Comparison of ENCODE assay signal across 10 cellular contexts in the genomic region with DNA sequence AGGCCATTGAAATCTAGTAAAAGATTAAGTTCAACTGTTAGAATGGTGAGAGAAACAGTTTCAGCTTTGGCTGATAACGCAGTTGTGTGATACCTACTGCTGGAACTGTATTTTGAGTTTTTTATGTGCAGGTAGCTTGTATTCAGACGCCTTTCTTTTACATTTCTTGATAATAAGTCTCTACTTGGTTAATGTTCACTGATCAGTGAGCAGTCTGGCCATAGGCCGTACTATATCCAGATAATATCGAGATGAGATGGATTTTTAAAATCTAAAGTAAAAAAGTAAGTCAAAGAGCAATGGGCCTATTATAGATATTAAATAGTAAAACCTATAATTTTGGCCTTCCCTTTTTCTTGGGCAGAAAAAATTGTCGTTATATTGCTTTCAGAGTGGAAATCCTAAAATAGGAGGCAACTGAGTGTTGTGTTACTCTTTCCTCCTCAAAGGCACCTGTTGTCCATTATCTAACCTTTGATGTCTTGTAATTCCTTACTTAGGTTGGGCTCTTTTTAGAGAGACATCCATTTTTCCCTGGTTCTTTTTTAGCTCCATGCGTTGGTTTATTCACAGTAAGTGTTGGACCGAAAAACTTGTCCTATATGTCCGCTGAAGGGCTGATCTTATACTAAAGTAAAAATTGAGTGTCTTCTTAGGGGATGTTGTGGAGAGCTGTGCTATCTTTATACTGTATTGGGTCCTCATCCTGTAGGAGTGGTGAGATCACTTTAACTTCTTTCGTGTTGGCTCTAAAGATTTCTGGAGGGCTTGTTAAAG. TPM values are rescaled to one million over a fixed set of nuclear protein-coding genes. Genes with fewer than 3 reads are reported as not detected.
DNase-seq lines count a peak whose midpoint lies in the region; TF ChIP-seq lines count a peak whose summit lies in the region.
"Had no signal": no experiment of that assay in that cellular context is flagged by ENCODE, and none has a peak within 500 bp of the region (broad histone marks: within the 10 kb centered on the region; RNA-seq: fewer than 3 reads in every experiment).

No MANE protein-coding gene starts in this region.

- H3K36me3 ChIP-seq in Caco-2 (ENCODE audit: control insufficient read depth, insufficient read depth, low read length) (no peaks in the 10 kb centered on the region), OCI-LY7 (ENCODE audit: insufficient read depth, low read length) (no peaks in the 10 kb centered on the region)

- DNase-seq in Caco-2 = no peak
- DNase-seq in OCI-LY7 (ENCODE audit: low spot score) = peak; percentile 23
- DNase-seq in fibroblast of peridontal ligament (ENCODE audit: extremely low read depth) = peak; percentile 44
- no peak for DNase-seq in retinal pigment epithelial cell (ENCODE audit: low read depth)
- DNase-seq in occipital lobe (lab: John Stamatoyannopoulos, UW) = no peak
- DNase-seq in NCI-H748 treated with DMSO at 0.1 percent for 48 hours (lab: John Stamatoyannopoulos, UW) = no peak
- DNase-seq in stimulated activated CD4-positive, alpha-beta T cell treated with anti-CD3 and anti-CD28 coated beads, Interleukin-4, amount 100 ng/mL, for 4 hours = no peak
- no peak for DNase-seq in activated CD4-positive, alpha-beta T cell treated with anti-CD3 and anti-CD28 coated beads, Interleukin-2, amount 10 ng/mL, durations not matched to agents 24 days and 14 days
- DNase-seq: activated naive CD4-positive, alpha-beta T cell; T1000 had no signal

- H3K36me3 Mint-ChIP-seq in Caco-2 (ENCODE audit: insufficient read depth, unreplicated experiment) = peaks cover 12% of the 10 kb centered on the region
- peaks cover 3% of the 10 kb centered on the region for H3K36me3 Mint-ChIP-seq in activated CD4-positive, alpha-beta T cell treated with anti-CD3 and anti-CD28 coated beads, Interleukin-2, amount 10 ng/mL, durations not matched to agents 24 days and 14 days (ENCODE audit: low read depth)

- H2AFZ ChIP-seq in OCI-LY7 (ENCODE audit: low read length) = no peak overlapping the region; the same call in 1 of the 2 replicates

- no peaks in the 10 kb centered on the region for H3K27me3 ChIP-seq in Caco-2 (replicated peaks; ENCODE audit: control insufficient read depth, insufficient read depth, low read length)

- peaks cover 9% of the 10 kb centered on the region; the same call in 1 of the 2 replicates for H4K20me1 ChIP-seq in OCI-LY7 (ENCODE audit: insufficient read depth, low read length)

- no peaks in the 10 kb centered on the region for H3K9me2 ChIP-seq in OCI-LY7 (ENCODE audit: insufficient read depth, low read length)

- H3K27me3 Mint-ChIP-seq in Caco-2 (ENCODE audit: insufficient read depth, unreplicated experiment) = no peaks in the 10 kb centered on the region
- H3K27me3 Mint-ChIP-seq in activated CD4-positive, alpha-beta T cell treated with anti-CD3 and anti-CD28 coated beads, Interleukin-2, amount 10 ng/mL, durations not matched to agents 24 days and 14 days = no peaks in the 10 kb centered on the region

- peaks cover 22% of the 10 kb centered on the region for H3K4me1 Mint-ChIP-seq in Caco-2 (ENCODE audit: low read depth, unreplicated experiment)
- H3K4me1 Mint-ChIP-seq in activated CD4-positive, alpha-beta T cell treated with anti-CD3 and anti-CD28 coated beads, Interleukin-2, amount 10 ng/mL, durations not matched to agents 24 days and 14 days = peaks cover 19% of the 10 kb centered on the region

- BruUV-seq in Caco-2 (replicated peaks; lab: Mats Ljungman, UMichigan) (no TSS peak), OCI-LY7 (replicated peaks; lab: Mats Ljungman, UMichigan) (no TSS peak)

- H3K4me3 ChIP-seq in Caco-2 (ENCODE audit: low read depth, low read length) (peak overlapping the region; percentile 89), OCI-LY7 (ENCODE audit: low read depth, low read length, poor library complexity, severe bottlenecking) (peak overlapping the region; percentile 82), retinal pigment epithelial cell (ENCODE audit: low read length) (peak overlapping the region; percentile 88)

- no peak for TF ChIP-seq CTCF in Caco-2 (IDR thresholded peaks at IDR 0.05; ENCODE audit: insufficient read depth in 1 of 2, low read depth in 1 of 2, low read length in 1 of 2, severe bottlenecking in 1 of 2, unreplicated experiment in 1 of 2)
- no peak for TF ChIP-seq CTCF in OCI-LY7 (conservative IDR thresholded peaks at IDR 0.05; ENCODE audit: low read length)
- TF ChIP-seq CTCF in retinal pigment epithelial cell (conservative IDR thresholded peaks at IDR 0.05; ENCODE audit: low read depth, low read length) = no peak

- H3K9me3 ChIP-seq in Caco-2 (no peaks in the 10 kb centered on the region), OCI-LY7 (ENCODE audit: low read length) (no peaks in the 10 kb centered on the region)

- intact Hi-C loops in Caco-2 (cut with micrococcal nuclease; ENCODE audit: unreplicated experiment) = loop anchor here (1.0 to 2.0 kb wide), 2 partner anchors 68 to 75 kb away; no protein-coding TSS in a partner anchor
- intact Hi-C loops in OCI-LY7 (cut with micrococcal nuclease; ENCODE audit: unreplicated experiment) = loop anchor here (1.0 kb wide), 1 partner anchor 66 kb away; no protein-coding TSS in a partner anchor
- intact Hi-C loops in activated CD4-positive, alpha-beta T cell treated with anti-CD3 and anti-CD28 coated beads, Interleukin-2, amount 10 ng/mL, durations not matched to agents 24 days and 14 days (cut with micrococcal nuclease) = loop anchor here (1.0 to 5.0 kb wide), 3 partner anchors 22 to 66 kb away; no protein-coding TSS in a partner anchor

- CTCF ChIA-PET in Caco-2 (lab: Charles Lee) = interaction anchor here (0.6 to 0.8 kb wide), 2 partner anchors 15 to 72 kb away, joined by 3 read pairs; no protein-coding TSS in a partner anchor
- CTCF ChIA-PET in OCI-LY7 (lab: Charles Lee; ENCODE audit: unreplicated experiment) = no interaction called here

- peak overlapping the region; percentile 98 for H3K4me2 ChIP-seq in OCI-LY7 (ENCODE audit: low read length)

- POLR2A ChIA-PET in Caco-2 (lab: Charles Lee) = interaction anchor here (0.6 to 1.0 kb wide), 2 partner anchors 20 to 25 kb away, joined by 3 to 8 read pairs; no protein-coding TSS in a partner anchor
- POLR2A ChIA-PET in OCI-LY7 (lab: Charles Lee) = interaction anchor here (0.7 to 3.0 kb wide), 7 partner anchors 10 to 724 kb away, joined by 3 to 19 read pairs (median 4); no protein-coding TSS in a partner anchor

- peaks cover 29% of the 10 kb centered on the region for H3K4me1 ChIP-seq in Caco-2
- H3K4me1 ChIP-seq in OCI-LY7 (ENCODE audit: insufficient read depth, low read length, poor library complexity, severe bottlenecking) = peaks cover 34% of the 10 kb centered on the region

- H3K79me2 ChIP-seq in OCI-LY7 (ENCODE audit: insufficient read depth, low read depth, low read length) = peaks cover 44% of the 10 kb centered on the region; the same call in 1 of the 2 replicates

- no peak overlapping the region for H3K4me3 Mint-ChIP-seq in Caco-2 (ENCODE audit: unreplicated experiment)
- H3K4me3 Mint-ChIP-seq in activated CD4-positive, alpha-beta T cell treated with anti-CD3 and anti-CD28 coated beads, Interleukin-2, amount 10 ng/mL, durations not matched to agents 24 days and 14 days = no peak overlapping the region

- no peaks in the 10 kb centered on the region for H3K9me3 Mint-ChIP-seq in Caco-2 (ENCODE audit: unreplicated experiment)
- no peaks in the 10 kb centered on the region for H3K9me3 Mint-ChIP-seq in activated CD4-positive, alpha-beta T cell treated with anti-CD3 and anti-CD28 coated beads, Interleukin-2, amount 10 ng/mL, durations not matched to agents 24 days and 14 days

- peak overlapping the region; percentile 59 for H3K27ac ChIP-seq in OCI-LY7 (ENCODE audit: low read depth, low read length, poor library complexity, severe bottlenecking)

- H3K27ac Mint-ChIP-seq in Caco-2 (ENCODE audit: unreplicated experiment) = no peak overlapping the region
- no peak overlapping the region for H3K27ac Mint-ChIP-seq in activated CD4-positive, alpha-beta T cell treated with anti-CD3 and anti-CD28 coated beads, Interleukin-2, amount 10 ng/mL, durations not matched to agents 24 days and 14 days

RNA-seq across cellular contexts. Expression of gene EML4, which starts 1.7 kb away (rescaled TPM):
- total RNA-seq in Caco-2 (2022) = 122 and 125 TPM in 2 replicates
- 36.6 and 37.1 TPM in 2 replicates for total RNA-seq in OCI-LY7 (2014; rRNA removed; shearing (Covaris generic))
- 43.2 and 47.7 TPM in 2 replicates for total RNA-seq in OCI-LY7 (2022)
- 41.6 TPM for total RNA-seq in occipital lobe
- 51.3 and 54.9 TPM in 2 replicates for total RNA-seq in activated CD4-positive, alpha-beta T cell treated with anti-CD3 and anti-CD28 coated beads, Interleukin-2, amount 10 ng/mL, durations not matched to agents 24 days and 14 days

Comparison
In these comparisons a context has a peak if more than half of its experiments do, and no peak if none do; other contexts are left out.
1. DNase-seq: peak in OCI-LY7 (single experiment) and fibroblast of peridontal ligament (single experiment); none in Caco-2 (0 of 2), retinal pigment epithelial cell (single experiment), occipital lobe (single experiment), NCI-H748 treated with DMSO at 0.1 percent for 48 hours (single experiment), stimulated activated CD4-positive, alpha-beta T cell treated with anti-CD3 and anti-CD28 coated beads, Interleukin-4, amount 100 ng/mL, for 4 hours (0 of 2) and activated CD4-positive, alpha-beta T cell treated with anti-CD3 and anti-CD28 coated beads, Interleukin-2, amount 10 ng/mL, durations not matched to agents 24 days and 14 days (single experiment).
2. Peak in every context shown above with its lines, with median percentiles within 50 percentile points of each other: H3K4me3 ChIP-seq.